9 cellular contexts compared by ENCODE assay signal in genomic region chr5:149497357-149497756, GRCh38. TPM values are rescaled to one million over a fixed set of nuclear protein-coding genes. Genes with fewer than 3 reads are reported as not detected.
DNase-seq lines count a peak whose midpoint lies in the region; ATAC-seq lines count a peak whose summit lies in the region.
"Had no signal": no experiment of that assay in that cellular context is flagged by ENCODE, and none has a peak within 500 bp of the region (broad histone marks: within the 10 kb centered on the region; RNA-seq: fewer than 3 reads in every experiment).

No MANE protein-coding gene starts in this region.

- H3K4me3 Mint-ChIP-seq in naive thymus-derived CD4-positive, alpha-beta T cell: no peak overlapping the region

- H3K4me3 ChIP-seq in ACC112 (ENCODE audit: low read depth, low read length) (no peak overlapping the region), HUES48 (ENCODE audit: low read depth, low read length) (no peak overlapping the region)
- no peak overlapping the region for H3K4me3 ChIP-seq in naive thymus-derived CD4-positive, alpha-beta T cell (ENCODE audit: low read length)
- no peak overlapping the region for H3K4me3 ChIP-seq in effector memory CD4-positive, alpha-beta T cell (ENCODE audit: insufficient read depth, low read depth, low read length, poor library complexity, severe bottlenecking)

- no peaks in the 10 kb centered on the region for H3K27me3 ChIP-seq in ACC112 (ENCODE audit: insufficient read depth, low read length)
- H3K27me3 ChIP-seq in HUES48 (ENCODE audit: control insufficient read depth, insufficient read depth, low read length): no peaks in the 10 kb centered on the region
- no peaks in the 10 kb centered on the region for H3K27me3 ChIP-seq in naive thymus-derived CD4-positive, alpha-beta T cell (ENCODE audit: control insufficient read depth in 2 of 2, insufficient read depth in 2 of 2, low read length in 2 of 2)
- H3K27me3 ChIP-seq in effector memory CD4-positive, alpha-beta T cell (replicated peaks; ENCODE audit: control insufficient read depth, insufficient read depth, low read length, poor library complexity, severe bottlenecking): no peaks in the 10 kb centered on the region

- H3K36me3 Mint-ChIP-seq in naive thymus-derived CD4-positive, alpha-beta T cell: peaks cover 14 to 33% (median 20%) of the 10 kb centered on the region in 5 donors

- H3K9me3 ChIP-seq in HUES48 (ENCODE audit: control insufficient read depth, insufficient read depth, low read length): no peaks in the 10 kb centered on the region
- no peaks in the 10 kb centered on the region for H3K9me3 ChIP-seq in naive thymus-derived CD4-positive, alpha-beta T cell (ENCODE audit: control insufficient read depth in 2 of 3, low read length in 3 of 3)
- H3K9me3 ChIP-seq in effector memory CD4-positive, alpha-beta T cell (ENCODE audit: control insufficient read depth, low read length): no peaks in the 10 kb centered on the region

- POLR2A ChIA-PET in naive thymus-derived CD4-positive, alpha-beta T cell (lab: Charles Lee): interaction anchor here (0.5 to 0.6 kb wide), 2 partner anchors 27 to 47 kb away, joined by 3 to 5 read pairs; no protein-coding TSS in a partner anchor

- H3K27ac Mint-ChIP-seq in naive thymus-derived CD4-positive, alpha-beta T cell: peak overlapping the region in 7 of 9 donors; percentile 10 to 74 (median 32)

- H3K4me1 ChIP-seq in ACC112 (ENCODE audit: control insufficient read depth, insufficient read depth, low read length, unreplicated experiment) (peaks cover 29% of the 10 kb centered on the region), HUES48 (ENCODE audit: control insufficient read depth, insufficient read depth, low read length) (peaks cover 48% of the 10 kb centered on the region)
- H3K4me1 ChIP-seq in naive thymus-derived CD4-positive, alpha-beta T cell (ENCODE audit: control insufficient read depth in 2 of 2, insufficient read depth in 2 of 2, low read length in 2 of 2): no peaks in the 10 kb centered on the region
- H3K4me1 ChIP-seq in effector memory CD4-positive, alpha-beta T cell (ENCODE audit: control insufficient read depth, insufficient read depth, low read length, poor library complexity, severe bottlenecking): no peaks in the 10 kb centered on the region

- no peaks in the 10 kb centered on the region for H3K9me3 Mint-ChIP-seq in naive thymus-derived CD4-positive, alpha-beta T cell

- H3K4me1 Mint-ChIP-seq in naive thymus-derived CD4-positive, alpha-beta T cell: peaks cover 0 to 3% (median 0%) of the 10 kb centered on the region in 7 donors

- no peak overlapping the region for H2AFZ ChIP-seq in ACC112 (ENCODE audit: low read length, unreplicated experiment)

- no peaks in the 10 kb centered on the region for H3K27me3 Mint-ChIP-seq in naive thymus-derived CD4-positive, alpha-beta T cell

- CTCF ChIA-PET in naive thymus-derived CD4-positive, alpha-beta T cell (lab: Charles Lee): interaction anchor here (0.7 kb wide), 1 partner anchor 462 kb away, joined by 3 read pairs; no protein-coding TSS in a partner anchor

- no peak overlapping the region for H3K9ac ChIP-seq in HUES48 (ENCODE audit: low read depth, low read length)

- H3K79me2 ChIP-seq in ACC112 (ENCODE audit: control insufficient read depth, insufficient read depth, low read length, unreplicated experiment): peaks cover 5% of the 10 kb centered on the region

- intact Hi-C loops in naive thymus-derived CD4-positive, alpha-beta T cell (cut with micrococcal nuclease): loop anchor here (10.0 kb wide), 1 partner anchor 47 kb away; no protein-coding TSS in a partner anchor

- H3K36me3 ChIP-seq in ACC112 (ENCODE audit: insufficient read depth, low read length) (peaks cover 45% of the 10 kb centered on the region), HUES48 (ENCODE audit: control insufficient read depth, insufficient read depth, low read length) (peaks cover 73% of the 10 kb centered on the region)
- H3K36me3 ChIP-seq in naive thymus-derived CD4-positive, alpha-beta T cell (ENCODE audit: control insufficient read depth in 2 of 3, insufficient read depth in 3 of 3, low read length in 3 of 3): peaks cover 0 to 40% (median 14%) of the 10 kb centered on the region in 3 experiments
- peaks cover 53% of the 10 kb centered on the region for H3K36me3 ChIP-seq in effector memory CD4-positive, alpha-beta T cell (ENCODE audit: control insufficient read depth, insufficient read depth, low read length)

- H3K27ac ChIP-seq in ACC112 (ENCODE audit: low read depth, low read length): peak overlapping the region; percentile 69
- peak overlapping the region; percentile 61 for H3K27ac ChIP-seq in HUES48 (ENCODE audit: low read depth, low read length)
- no peak overlapping the region for H3K27ac ChIP-seq in naive thymus-derived CD4-positive, alpha-beta T cell (ENCODE audit: low read depth, low read length)
- no peak overlapping the region for H3K27ac ChIP-seq in effector memory CD4-positive, alpha-beta T cell (ENCODE audit: insufficient read depth, low read length, poor library complexity, severe bottlenecking)

- ATAC-seq in naive thymus-derived CD4-positive, alpha-beta T cell: no peak
- no peak for ATAC-seq in HG03378 (IDR thresholded peaks at IDR 0.05; ENCODE audit: unreplicated experiment)

- peak; percentile 80 for DNase-seq in dedifferentiated amniotic fluid mesenchymal stem cell (ENCODE audit: extremely low spot score)
- no peak for DNase-seq in naive thymus-derived CD4-positive, alpha-beta T cell
- no peak for DNase-seq in activated CD4-positive, CD25-positive, alpha-beta regulatory T cell treated with anti-CD3 and anti-CD28 coated beads, Interleukin-2, amount 50 U/mL, for 72 hours
- no peak for DNase-seq in effector memory CD4-positive, alpha-beta T cell
- DNase-seq in DMS79 (lab: John Stamatoyannopoulos, UW): no peak
- DNase-seq: midbrain had no signal

RNA-seq across cellular contexts. Expression of gene CSNK1A1, which starts 53.9 kb away (rescaled TPM):
- 100 to 1,000 TPM; 168 to 217 (median 181) TPM for total RNA-seq in naive thymus-derived CD4-positive, alpha-beta T cell
- polyA plus RNA-seq in naive thymus-derived CD4-positive, alpha-beta T cell: 100 to 1,000 TPM; 146 to 164 TPM

Comparison
In these comparisons a context has a peak if more than half of its experiments do, and no peak if none do; other contexts are left out.
1. H3K27ac ChIP-seq: peak in ACC112 (single experiment) and HUES48 (single experiment); none in naive thymus-derived CD4-positive, alpha-beta T cell (single experiment) and effector memory CD4-positive, alpha-beta T cell (single experiment).